Comparison of ENCODE assay signal across 9 cellular contexts in the genomic region with DNA sequence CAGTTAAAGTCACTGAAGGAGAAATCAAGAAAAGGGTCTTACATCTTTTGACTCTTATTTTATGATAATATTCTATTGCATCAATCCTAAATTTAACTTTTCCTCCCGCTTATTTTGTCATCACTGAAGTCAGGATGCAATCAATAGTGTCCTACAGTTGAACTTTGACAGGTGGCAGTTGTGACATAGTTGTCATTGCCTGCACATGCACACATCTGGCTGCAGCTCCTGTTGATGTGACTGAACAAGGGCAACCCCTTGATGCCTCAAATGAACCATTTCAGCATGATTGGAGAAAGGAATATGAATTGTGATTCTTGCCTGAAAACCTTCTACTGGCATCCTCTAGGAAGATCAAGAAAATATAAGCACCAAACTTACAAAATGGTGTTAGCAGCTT.
"Had no signal": no experiment of that assay in that cellular context is flagged by ENCODE, and none has a peak within 500 bp of the region (broad histone marks: within the 10 kb centered on the region; RNA-seq: fewer than 3 reads in every experiment).

No MANE protein-coding gene starts in this region.

- H3K4me3 ChIP-seq: GM23248, GM23338, HAP-1 had no signal

- H3K36me3 ChIP-seq: HAP-1 had no signal

- H3K9me3 Mint-ChIP-seq: GM23338, H9, HFFc6 had no signal

- H3K9me3 ChIP-seq: HAP-1 had no signal

- H3K27ac Mint-ChIP-seq: GM23338, H9, HFFc6 had no signal

- H3K4me3 Mint-ChIP-seq: GM23338, H9, HFFc6 had no signal

- H3K4me1 ChIP-seq: HAP-1 had no signal

- DNase-seq: GM23248, GOT3, H7, H9, HCEC 1CT, HFFc6 had no signal

- ATAC-seq: GM23338, HCT116 had no signal

- H3K4me1 Mint-ChIP-seq: GM23338, H9 had no signal
